1 cellular context compared by ENCODE assay signal in genomic region chr1:92831762-92832536, GRCh38.
TF ChIP-seq lines count a peak whose summit lies in the region.

TSS of gene RPL5 (plus strand) at chr1:92832040. CDS start at chr1:92832115, 75 bp downstream.

TF ChIP-seq in HEK293, 187 proteins besides CTCF, POLR2A, EP300 and RAD21 (continued from another document and continues in another):
- no peak for TF ChIP-seq ZNF704 (tag by site-specific recombination; IDR thresholded peaks at IDR 0.05)
- peak; percentile 69; the same call in 1 of the 2 replicates for TF ChIP-seq ATF2 (tag by site-specific recombination; IDR thresholded peaks at IDR 0.05; ENCODE audit: low read depth)
- peak; percentile 95 for TF ChIP-seq GLI4 (tag by site-specific recombination; IDR thresholded peaks at IDR 0.05)
- no peak for TF ChIP-seq ZNF112 (tag by site-specific recombination; IDR thresholded peaks at IDR 0.05)
- peak; percentile 84 for TF ChIP-seq ZNF239 (tag by site-specific recombination; IDR thresholded peaks at IDR 0.05)
- TF ChIP-seq, protein P1, sequence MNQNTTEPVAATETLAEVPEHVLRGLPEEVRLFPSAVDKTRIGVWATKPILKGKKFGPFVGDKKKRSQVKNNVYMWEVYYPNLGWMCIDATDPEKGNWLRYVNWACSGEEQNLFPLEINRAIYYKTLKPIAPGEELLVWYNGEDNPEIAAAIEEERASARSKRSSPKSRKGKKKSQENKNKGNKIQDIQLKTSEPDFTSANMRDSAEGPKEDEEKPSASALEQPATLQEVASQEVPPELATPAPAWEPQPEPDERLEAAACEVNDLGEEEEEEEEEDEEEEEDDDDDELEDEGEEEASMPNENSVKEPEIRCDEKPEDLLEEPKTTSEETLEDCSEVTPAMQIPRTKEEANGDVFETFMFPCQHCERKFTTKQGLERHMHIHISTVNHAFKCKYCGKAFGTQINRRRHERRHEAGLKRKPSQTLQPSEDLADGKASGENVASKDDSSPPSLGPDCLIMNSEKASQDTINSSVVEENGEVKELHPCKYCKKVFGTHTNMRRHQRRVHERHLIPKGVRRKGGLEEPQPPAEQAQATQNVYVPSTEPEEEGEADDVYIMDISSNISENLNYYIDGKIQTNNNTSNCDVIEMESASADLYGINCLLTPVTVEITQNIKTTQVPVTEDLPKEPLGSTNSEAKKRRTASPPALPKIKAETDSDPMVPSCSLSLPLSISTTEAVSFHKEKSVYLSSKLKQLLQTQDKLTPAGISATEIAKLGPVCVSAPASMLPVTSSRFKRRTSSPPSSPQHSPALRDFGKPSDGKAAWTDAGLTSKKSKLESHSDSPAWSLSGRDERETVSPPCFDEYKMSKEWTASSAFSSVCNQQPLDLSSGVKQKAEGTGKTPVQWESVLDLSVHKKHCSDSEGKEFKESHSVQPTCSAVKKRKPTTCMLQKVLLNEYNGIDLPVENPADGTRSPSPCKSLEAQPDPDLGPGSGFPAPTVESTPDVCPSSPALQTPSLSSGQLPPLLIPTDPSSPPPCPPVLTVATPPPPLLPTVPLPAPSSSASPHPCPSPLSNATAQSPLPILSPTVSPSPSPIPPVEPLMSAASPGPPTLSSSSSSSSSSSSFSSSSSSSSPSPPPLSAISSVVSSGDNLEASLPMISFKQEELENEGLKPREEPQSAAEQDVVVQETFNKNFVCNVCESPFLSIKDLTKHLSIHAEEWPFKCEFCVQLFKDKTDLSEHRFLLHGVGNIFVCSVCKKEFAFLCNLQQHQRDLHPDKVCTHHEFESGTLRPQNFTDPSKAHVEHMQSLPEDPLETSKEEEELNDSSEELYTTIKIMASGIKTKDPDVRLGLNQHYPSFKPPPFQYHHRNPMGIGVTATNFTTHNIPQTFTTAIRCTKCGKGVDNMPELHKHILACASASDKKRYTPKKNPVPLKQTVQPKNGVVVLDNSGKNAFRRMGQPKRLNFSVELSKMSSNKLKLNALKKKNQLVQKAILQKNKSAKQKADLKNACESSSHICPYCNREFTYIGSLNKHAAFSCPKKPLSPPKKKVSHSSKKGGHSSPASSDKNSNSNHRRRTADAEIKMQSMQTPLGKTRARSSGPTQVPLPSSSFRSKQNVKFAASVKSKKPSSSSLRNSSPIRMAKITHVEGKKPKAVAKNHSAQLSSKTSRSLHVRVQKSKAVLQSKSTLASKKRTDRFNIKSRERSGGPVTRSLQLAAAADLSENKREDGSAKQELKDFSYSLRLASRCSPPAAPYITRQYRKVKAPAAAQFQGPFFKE (tag by site-specific recombination; IDR thresholded peaks at IDR 0.05; ENCODE audit: borderline replicate concordance): peak; percentile 99; the same call in 1 of the 2 replicates
- TF ChIP-seq ZNF544 (tag by site-specific recombination; IDR thresholded peaks at IDR 0.05): no peak
- TF ChIP-seq ZNF624 (tag by site-specific recombination; IDR thresholded peaks at IDR 0.05): 0 out of 2 replicates have a peak, but pooled peaks have one; percentile 15
- peak; percentile 97 for TF ChIP-seq ZBTB8A (tag by site-specific recombination; IDR thresholded peaks at IDR 0.05)
- TF ChIP-seq ZNF350 (tag by site-specific recombination; IDR thresholded peaks at IDR 0.05): no peak
- peak; percentile 81 for TF ChIP-seq INSM2 (tag by site-specific recombination; IDR thresholded peaks at IDR 0.05)
- peak; percentile 55; the same call in 1 of the 2 replicates for TF ChIP-seq TSHZ1 (tag by site-specific recombination; IDR thresholded peaks at IDR 0.05; ENCODE audit: borderline replicate concordance)
- TF ChIP-seq PRDM4 (tag by site-specific recombination; IDR thresholded peaks at IDR 0.05): peak; percentile 69
- no peak for TF ChIP-seq ZNF248 (tag by site-specific recombination; IDR thresholded peaks at IDR 0.05)
- TF ChIP-seq, protein P2, sequence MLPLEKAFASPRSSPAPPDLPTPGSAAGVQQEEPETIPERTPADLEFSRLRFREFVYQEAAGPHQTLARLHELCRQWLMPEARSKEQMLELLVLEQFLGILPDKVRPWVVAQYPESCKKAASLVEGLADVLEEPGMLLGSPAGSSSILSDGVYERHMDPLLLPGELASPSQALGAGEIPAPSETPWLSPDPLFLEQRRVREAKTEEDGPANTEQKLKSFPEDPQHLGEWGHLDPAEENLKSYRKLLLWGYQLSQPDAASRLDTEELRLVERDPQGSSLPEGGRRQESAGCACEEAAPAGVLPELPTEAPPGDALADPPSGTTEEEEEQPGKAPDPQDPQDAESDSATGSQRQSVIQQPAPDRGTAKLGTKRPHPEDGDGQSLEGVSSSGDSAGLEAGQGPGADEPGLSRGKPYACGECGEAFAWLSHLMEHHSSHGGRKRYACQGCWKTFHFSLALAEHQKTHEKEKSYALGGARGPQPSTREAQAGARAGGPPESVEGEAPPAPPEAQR (tag by site-specific recombination; IDR thresholded peaks at IDR 0.05): 0 out of 2 replicates have a peak, but pooled peaks have one; percentile 32
- TF ChIP-seq, protein P3, sequence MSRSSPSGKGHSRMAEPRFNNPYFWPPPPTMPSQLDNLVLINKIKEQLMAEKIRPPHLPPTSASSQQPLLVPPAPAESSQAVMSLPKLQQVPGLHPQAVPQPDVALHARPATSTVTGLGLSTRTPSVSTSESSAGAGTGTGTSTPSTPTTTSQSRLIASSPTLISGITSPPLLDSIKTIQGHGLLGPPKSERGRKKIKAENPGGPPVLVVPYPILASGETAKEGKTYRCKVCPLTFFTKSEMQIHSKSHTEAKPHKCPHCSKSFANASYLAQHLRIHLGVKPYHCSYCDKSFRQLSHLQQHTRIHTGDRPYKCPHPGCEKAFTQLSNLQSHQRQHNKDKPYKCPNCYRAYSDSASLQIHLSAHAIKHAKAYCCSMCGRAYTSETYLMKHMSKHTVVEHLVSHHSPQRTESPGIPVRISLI (tag by site-specific recombination; IDR thresholded peaks at IDR 0.05): no peak
- TF ChIP-seq FEZF1 (tag by site-specific recombination; IDR thresholded peaks at IDR 0.05): 0 out of 2 replicates have a peak, but pooled peaks have one; percentile 52
- peak; percentile 92 for TF ChIP-seq ZBTB17 (tag by site-specific recombination; IDR thresholded peaks at IDR 0.05)
- peak; percentile 99 for TF ChIP-seq ZXDB (tag by site-specific recombination; IDR thresholded peaks at IDR 0.05)
- no peak for TF ChIP-seq HOXC10 (CRISPR knock-in tag; IDR thresholded peaks at IDR 0.05)
- TF ChIP-seq ZNF843 (tag by site-specific recombination; IDR thresholded peaks at IDR 0.05): peak; percentile 85
- peak; percentile 69; the same call in 1 of the 2 replicates for TF ChIP-seq ZBTB10 (tag by site-specific recombination; IDR thresholded peaks at IDR 0.05)
- TF ChIP-seq ZNF623 (tag by site-specific recombination; IDR thresholded peaks at IDR 0.05): 0 out of 2 replicates have a peak, but pooled peaks have one; percentile 27
- TF ChIP-seq ZNF16 (tag by site-specific recombination; IDR thresholded peaks at IDR 0.05; ENCODE audit: low read depth): peak; percentile 32; the same call in 1 of the 2 replicates
- peak; percentile 94 for TF ChIP-seq ZNF580 (tag by site-specific recombination; IDR thresholded peaks at IDR 0.05)
